Comparison of ENCODE assay signal across 11 cellular contexts in the genomic region with DNA sequence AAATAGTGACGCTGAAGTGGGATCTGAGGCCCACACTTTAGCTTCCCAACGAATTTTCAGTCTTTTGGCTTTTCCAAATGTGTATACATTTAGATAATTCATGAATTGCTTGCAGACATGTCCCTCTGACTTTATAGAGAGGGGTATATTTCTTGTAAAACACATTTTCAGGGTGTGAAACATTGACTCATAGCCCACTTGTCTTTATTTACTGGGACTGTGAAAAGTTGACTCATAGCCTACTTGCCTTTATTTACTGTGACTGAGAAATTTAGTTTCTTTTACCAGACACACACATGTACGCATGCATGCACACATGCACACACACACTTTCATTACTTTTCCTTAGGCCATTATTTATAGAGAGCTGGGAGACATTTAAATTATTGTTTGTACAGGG.
DNase-seq lines count a peak whose midpoint lies in the region; ATAC-seq and TF ChIP-seq lines count a peak whose summit lies in the region.
"Had no signal": no experiment of that assay in that cellular context is flagged by ENCODE, and none has a peak within 500 bp of the region (broad histone marks: within the 10 kb centered on the region; RNA-seq: fewer than 3 reads in every experiment).

No MANE protein-coding gene starts in this region.

- H3K9me3 ChIP-seq in testis, result no peaks in the 10 kb centered on the region
- H3K9me3 ChIP-seq: heart right ventricle had no signal

- peak overlapping the region; percentile 20 for H3K27ac ChIP-seq in epithelial cell of prostate
- no peak overlapping the region for H3K27ac ChIP-seq in testis
- H3K27ac ChIP-seq: heart right ventricle had no signal

- no peaks in the 10 kb centered on the region for H3K36me3 ChIP-seq in testis (ENCODE audit: low read depth, missing control alignments)

- H3K4me1 ChIP-seq in testis, result no peaks in the 10 kb centered on the region
- H3K4me1 ChIP-seq: heart right ventricle had no signal

- TF ChIP-seq CTCF in testis (IDR thresholded peaks at IDR 0.05), result no peak

- DNase-seq in epithelial cell of prostate (ENCODE audit: low read depth, low spot score) (no peak), iPS-NIHi7 (ENCODE audit: extremely low spot score) (no peak), testis (no peak)
- no peak for DNase-seq in activated CD4-positive, alpha-beta T cell treated with anti-CD3 and anti-CD28 coated beads, Interleukin-2, amount 50 U/mL, for 1 hour
- no peak for DNase-seq in activated CD4-positive, alpha-beta T cell treated with anti-CD3 and anti-CD28 coated beads, Interleukin-2, amount 50 U/mL, for 48 hours
- DNase-seq: heart right ventricle, NCI-H2171, T-helper 17 cell had no signal

- no peak for TF ChIP-seq POLR2A in testis (IDR thresholded peaks at IDR 0.05)

- no peaks in the 10 kb centered on the region for H3K27me3 ChIP-seq in testis
- H3K27me3 ChIP-seq: heart right ventricle had no signal

- intact Hi-C loops in testis (cut with DNase I; ENCODE audit: low total_unique reads), result no loop called here

- WGBS in testis, 2 donors, result 85 to 88% methylated on average over 3 of the region's 3 CpGs

- ATAC-seq in GM18498 (IDR thresholded peaks at IDR 0.05; ENCODE audit: unreplicated experiment) (peak; percentile 80), GM21515 (IDR thresholded peaks at IDR 0.05; ENCODE audit: unreplicated experiment) (peak; percentile 67), HG03175 (IDR thresholded peaks at IDR 0.05; ENCODE audit: unreplicated experiment) (peak; percentile 91)
- ATAC-seq: heart right ventricle, T-helper 17 cell had no signal

- H3K4me3 ChIP-seq in testis, result no peak overlapping the region
- H3K4me3 ChIP-seq: heart right ventricle had no signal
